In genomic region chr10:77240959-77241358, GRCh38 we compare ENCODE assay signal across 20 cellular contexts.
"Had no signal": no experiment of that assay in that cellular context is flagged by ENCODE, and none has a peak within 500 bp of the region (broad histone marks: within the 10 kb centered on the region; RNA-seq: fewer than 3 reads in every experiment).

No MANE protein-coding gene starts in this region.

- H3K9me3 ChIP-seq: colonic mucosa, lower lobe of right lung, right lobe of liver, stomach, testis had no signal

- H3K36me3 ChIP-seq: brain microvascular endothelial cell, colonic mucosa, lower lobe of right lung, neural progenitor cell, right lobe of liver, stomach had no signal

- H3K9ac ChIP-seq: neural progenitor cell had no signal

- H3K4me2 ChIP-seq: neural progenitor cell had no signal

- ATAC-seq: activated CD8-positive, alpha-beta T cell treated with anti-CD3 and anti-CD28 coated beads, Interleukin-2, amount 10 ng/mL, durations not matched to agents 7 days and 5 days; activated naive CD8-positive, alpha-beta T cell treated with anti-CD3 and anti-CD28 coated beads, Interleukin-2, amount 50 U/mL, for 24 hours; lower lobe of right lung; right lobe of liver; stimulated activated effector memory CD8-positive, alpha-beta T cell treated with anti-CD3 and anti-CD28 coated beads, Interleukin-12 subunit alpha, Interleukin-12 subunit beta, amount 100 ng/mL, for 72 hours had no signal

- DNase-seq: activated CD4-positive, alpha-beta T cell treated with anti-CD3 and anti-CD28 coated beads, Interleukin-2, amount 10 ng/mL, durations not matched to agents 24 days and 14 days; activated CD8-positive, alpha-beta T cell treated with anti-CD3 and anti-CD28 coated beads, Interleukin-2, amount 10 ng/mL, durations not matched to agents 7 days and 5 days; activated naive CD4-positive, alpha-beta T cell treated with anti-CD3 and anti-CD28 coated beads for 36 hours; activated naive CD8-positive, alpha-beta T cell treated with anti-CD3 and anti-CD28 coated beads, Interleukin-2, amount 50 U/mL, for 24 hours; activated T-cell treated with anti-CD3 and anti-CD28 coated beads, Interleukin-2, amount 50 U/mL, for 24 hours; anterior cingulate cortex; brain microvascular endothelial cell; central memory CD4-positive, alpha-beta T cell; colonic mucosa; hippocampal formation; islet precursor cell; lower lobe of right lung; right lobe of liver; stimulated activated CD4-positive, alpha-beta T cell treated with anti-CD3 and anti-CD28 coated beads, Interleukin-4, amount 100 ng/mL, for 24 hours; stomach; T-helper 1 cell; T-helper 9 cell; testis had no signal

- H3K4me3 ChIP-seq: colonic mucosa, lower lobe of right lung, neural progenitor cell, right lobe of liver, stomach, testis had no signal

- H3K27ac ChIP-seq: brain microvascular endothelial cell, lower lobe of right lung, neural progenitor cell, right lobe of liver, testis had no signal

- H2AFZ ChIP-seq: neural progenitor cell had no signal

- H3K27me3 ChIP-seq: brain microvascular endothelial cell, colonic mucosa, neural progenitor cell, right lobe of liver, stomach, testis had no signal

- H3K4me1 ChIP-seq: colonic mucosa, neural progenitor cell had no signal
